In the genomic region with DNA sequence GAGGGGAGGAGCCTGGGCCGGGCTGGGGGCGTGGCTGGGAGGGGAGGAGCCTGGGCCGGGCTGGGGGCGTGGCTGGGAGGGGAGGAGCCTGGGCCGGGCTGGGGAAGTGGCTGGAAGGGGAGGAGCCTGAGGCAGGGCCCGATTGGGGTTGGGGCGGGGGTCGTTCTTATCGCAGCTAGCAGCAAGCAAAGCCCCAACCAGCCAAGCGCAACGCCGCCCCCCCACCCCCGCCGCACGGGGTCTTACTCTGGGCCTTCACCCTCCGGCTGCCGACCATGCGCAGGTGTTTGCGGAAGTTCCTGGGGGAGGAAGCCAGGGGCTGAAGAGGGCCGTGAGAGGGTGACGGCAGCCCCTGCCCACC, we compare ENCODE assay signal across 1 cellular context.
TF ChIP-seq lines count a peak whose summit lies in the region.

No MANE protein-coding gene starts in this region.

TF ChIP-seq in GM12878, 131 proteins besides CTCF, POLR2A, EP300 and RAD21:
- TF ChIP-seq, protein P1, sequence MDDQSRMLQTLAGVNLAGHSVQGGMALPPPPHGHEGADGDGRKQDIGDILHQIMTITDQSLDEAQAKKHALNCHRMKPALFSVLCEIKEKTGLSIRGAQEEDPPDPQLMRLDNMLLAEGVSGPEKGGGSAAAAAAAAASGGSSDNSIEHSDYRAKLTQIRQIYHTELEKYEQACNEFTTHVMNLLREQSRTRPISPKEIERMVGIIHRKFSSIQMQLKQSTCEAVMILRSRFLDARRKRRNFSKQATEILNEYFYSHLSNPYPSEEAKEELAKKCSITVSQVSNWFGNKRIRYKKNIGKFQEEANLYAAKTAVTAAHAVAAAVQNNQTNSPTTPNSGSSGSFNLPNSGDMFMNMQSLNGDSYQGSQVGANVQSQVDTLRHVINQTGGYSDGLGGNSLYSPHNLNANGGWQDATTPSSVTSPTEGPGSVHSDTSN (IDR thresholded peaks at IDR 0.05; ENCODE audit: insufficient replicate concordance, low read depth, low read length): no peak
- TF ChIP-seq PML (IDR thresholded peaks at IDR 0.05; ENCODE audit: low read length): no peak
- no peak for TF ChIP-seq SMAD1 (IDR thresholded peaks at IDR 0.05; ENCODE audit: low read depth, partially characterized antibody)
- peak in 1 of 2 experiments; percentile 7; a peak in 1 of 3 replicates for TF ChIP-seq EGR1 (IDR thresholded peaks at IDR 0.05; ENCODE audit: borderline replicate concordance in 1 of 2, low read depth in 2 of 2, low read length in 2 of 2)
- TF ChIP-seq ZBED1 (IDR thresholded peaks at IDR 0.05; ENCODE audit: borderline replicate concordance): no peak
- peak; percentile 32; the same call in 1 of the 2 replicates for TF ChIP-seq SPI1 (IDR thresholded peaks at IDR 0.05; ENCODE audit: borderline replicate concordance, insufficient read depth, low read depth, low read length)
- no peak for TF ChIP-seq ESRRA (IDR thresholded peaks at IDR 0.05; ENCODE audit: low read length)
- TF ChIP-seq DPF2 (IDR thresholded peaks at IDR 0.05): no peak
- peak; percentile 38 for TF ChIP-seq E4F1 (IDR thresholded peaks at IDR 0.05; ENCODE audit: borderline replicate concordance, partially characterized antibody)
